8 cellular contexts compared by ENCODE assay signal in genomic region chr20:17504898-17505663, GRCh38. TPM values are rescaled to one million over a fixed set of nuclear protein-coding genes. Genes with fewer than 3 reads are reported as not detected.
DNase-seq lines count a peak whose midpoint lies in the region; ATAC-seq and TF ChIP-seq lines count a peak whose summit lies in the region.

No MANE protein-coding gene starts in this region.

- peak overlapping the region; percentile 86 for H3K4me3 Mint-ChIP-seq in activated naive CD8-positive, alpha-beta T cell treated with anti-CD3 and anti-CD28 coated beads, Interleukin-2, amount 10 ng/mL, durations not matched to agents 7 days and 5 days
- H3K4me3 Mint-ChIP-seq in progenitor cell of endocrine pancreas (ENCODE audit: low read depth), result peak overlapping the region; percentile 70

- no peaks in the 10 kb centered on the region for H3K9me3 ChIP-seq in heart right ventricle

- no peaks in the 10 kb centered on the region for H3K27me3 ChIP-seq in heart right ventricle

- peak overlapping the region in 9 of 10 donors; percentile 27 to 60 (median 57) for H3K4me3 ChIP-seq in heart right ventricle

- H3K4me1 Mint-ChIP-seq in activated naive CD8-positive, alpha-beta T cell treated with anti-CD3 and anti-CD28 coated beads, Interleukin-2, amount 10 ng/mL, durations not matched to agents 7 days and 5 days, result peaks cover 32% of the 10 kb centered on the region
- H3K4me1 Mint-ChIP-seq in progenitor cell of endocrine pancreas (ENCODE audit: low read depth), result peaks cover 1% of the 10 kb centered on the region

- in situ Hi-C loops in G401 (cut with HindIII; ENCODE audit: low sequenced_read_pairs) (no loop called here), KBM-7 (cut with MboI; ENCODE audit: low pct_unique_long_range_greater_than_20kb, low sequenced_read_pairs) (no loop called here)

- no peaks in the 10 kb centered on the region for H3K9me3 Mint-ChIP-seq in activated naive CD8-positive, alpha-beta T cell treated with anti-CD3 and anti-CD28 coated beads, Interleukin-2, amount 10 ng/mL, durations not matched to agents 7 days and 5 days
- H3K9me3 Mint-ChIP-seq in progenitor cell of endocrine pancreas (ENCODE audit: low read depth), result no peaks in the 10 kb centered on the region

- intact Hi-C loops in heart right ventricle (cut with DNase I), result loop anchor here (1.0 to 10.0 kb wide), 15 partner anchors 110 to 780 kb away; partner anchors contain the start of gene ZNF133 (in 3 of the 10)

- no peaks in the 10 kb centered on the region for H3K36me3 ChIP-seq in heart right ventricle

- POLR2A ChIA-PET in activated naive CD8-positive, alpha-beta T cell treated with anti-CD3 and anti-CD28 coated beads, Interleukin-2, amount 10 ng/mL, durations not matched to agents 7 days and 5 days (lab: Charles Lee), result interaction anchor here (0.5 to 2.3 kb wide), 8 partner anchors 26 to 1937 kb away, joined by 3 to 9 read pairs (median 4); partner anchors contain the start of genes BFSP1, DSTN and RRBP1

- H3K27ac ChIP-seq in heart right ventricle, result peak overlapping the region in 7 of 10 donors; percentile 1 to 58 (median 31)

- TF ChIP-seq CTCF in heart right ventricle (IDR thresholded peaks at IDR 0.05), result peak; percentile 60 to 82 (median 73)
- peak; percentile 80 for TF ChIP-seq CTCF in progenitor cell of endocrine pancreas (IDR thresholded peaks at IDR 0.05; ENCODE audit: unreplicated experiment)

- DNase-seq in G401 (ENCODE audit: low spot score) (peak; percentile 72), KBM-7 (peak; percentile 85), SHP77 treated with DMSO at 0.1 percent for 48 hours (lab: John Stamatoyannopoulos, UW) (peak; percentile 64), heart right ventricle (peak; percentile 29 to 59), progenitor cell of endocrine pancreas (ENCODE audit: low spot score, unreplicated experiment) (no peak), T1000 (lab: John Stamatoyannopoulos, UW) (no peak)
- DNase-seq in activated naive CD8-positive, alpha-beta T cell treated with anti-CD3 and anti-CD28 coated beads, Interleukin-2, amount 10 ng/mL, durations not matched to agents 7 days and 5 days, result peak; percentile 77

- ATAC-seq in GM21786 (IDR thresholded peaks at IDR 0.05; ENCODE audit: unreplicated experiment) (peak; percentile 63), heart right ventricle (peak; percentile 78 to 91 (median 85))
- peak; percentile 75 for ATAC-seq in activated naive CD8-positive, alpha-beta T cell treated with anti-CD3 and anti-CD28 coated beads, Interleukin-2, amount 10 ng/mL, durations not matched to agents 7 days and 5 days (ENCODE audit: low read depth)

- H3K4me1 ChIP-seq in heart right ventricle, result peaks cover 0 to 19% (median 8%) of the 10 kb centered on the region in 9 donors

- peak overlapping the region; percentile 83 for H3K27ac Mint-ChIP-seq in activated naive CD8-positive, alpha-beta T cell treated with anti-CD3 and anti-CD28 coated beads, Interleukin-2, amount 10 ng/mL, durations not matched to agents 7 days and 5 days
- H3K27ac Mint-ChIP-seq in progenitor cell of endocrine pancreas, result peak overlapping the region; percentile 88

- no peaks in the 10 kb centered on the region for H3K36me3 Mint-ChIP-seq in activated naive CD8-positive, alpha-beta T cell treated with anti-CD3 and anti-CD28 coated beads, Interleukin-2, amount 10 ng/mL, durations not matched to agents 7 days and 5 days
- no peaks in the 10 kb centered on the region for H3K36me3 Mint-ChIP-seq in progenitor cell of endocrine pancreas (ENCODE audit: insufficient read depth)

- WGBS in heart right ventricle, 2 donors, result 2% methylated on average over 30 of the region's 30 CpGs

- H3K27me3 Mint-ChIP-seq in activated naive CD8-positive, alpha-beta T cell treated with anti-CD3 and anti-CD28 coated beads, Interleukin-2, amount 10 ng/mL, durations not matched to agents 7 days and 5 days, result peaks cover 22% of the 10 kb centered on the region
- peaks cover 38% of the 10 kb centered on the region for H3K27me3 Mint-ChIP-seq in progenitor cell of endocrine pancreas

RNA-seq across cellular contexts. Expression of gene BFSP1, which starts 26.1 kb away (rescaled TPM):
- total RNA-seq in G401 (2014; rRNA removed; shearing (Covaris generic)), result 0.98 and 2.3 TPM in 2 replicates
- under 1 TPM; 0.17 to 0.36 TPM for total RNA-seq in activated naive CD8-positive, alpha-beta T cell treated with anti-CD3 and anti-CD28 coated beads, Interleukin-2, amount 10 ng/mL, durations not matched to agents 7 days and 5 days
- 1 to 10 TPM in 2 of 10 donors, under 1 TPM in 8; 0.27 to 1.9 (median 0.70) TPM for total RNA-seq in heart right ventricle
- under 1 TPM; 0.19 to 0.44 TPM for polyA plus RNA-seq in heart right ventricle
- 4.2 and 4.8 TPM in 2 replicates for total RNA-seq in progenitor cell of endocrine pancreas

Comparison
In these comparisons a context has a peak if more than half of its experiments do, and no peak if none do; other contexts are left out.
1. DNase-seq: peak in G401 (single experiment), KBM-7 (single experiment), SHP77 treated with DMSO at 0.1 percent for 48 hours (single experiment), activated naive CD8-positive, alpha-beta T cell treated with anti-CD3 and anti-CD28 coated beads, Interleukin-2, amount 10 ng/mL, durations not matched to agents 7 days and 5 days (single experiment) and heart right ventricle (2 of 2); none in progenitor cell of endocrine pancreas (single experiment) and T1000 (single experiment).
2. Peak in every context shown above with its lines, with median percentiles within 50 percentile points of each other: ATAC-seq.